ENCODE assay signal across 17 cellular contexts in the genomic region with DNA sequence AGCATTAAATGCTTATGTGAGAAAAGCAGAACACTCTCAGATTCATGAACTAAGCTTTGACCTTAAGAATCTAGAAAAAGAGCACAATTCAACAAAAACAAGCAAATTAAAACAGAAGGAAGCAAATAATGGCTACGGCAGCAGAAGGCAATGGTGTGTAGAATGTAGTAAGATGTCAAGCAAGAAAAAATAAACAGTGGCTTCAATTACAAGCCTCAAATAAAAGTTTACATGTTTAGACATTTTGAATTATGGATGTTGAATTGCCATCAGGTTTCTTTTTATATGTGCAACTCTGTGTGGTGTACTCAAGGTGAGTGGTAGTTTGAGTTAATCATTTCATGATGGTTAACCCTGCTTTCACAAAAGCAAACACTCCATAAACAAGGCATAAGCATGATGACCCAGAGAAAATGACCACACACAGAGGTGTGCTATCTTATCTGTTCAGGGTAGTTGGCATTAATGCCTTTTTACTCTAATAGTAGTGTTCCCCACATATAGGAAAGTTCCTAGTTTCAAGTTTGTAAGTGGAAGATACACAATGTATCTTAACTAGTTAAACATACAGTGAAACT.
"Had no signal": no experiment of that assay in that cellular context is flagged by ENCODE, and none has a peak within 500 bp of the region (broad histone marks: within the 10 kb centered on the region; RNA-seq: fewer than 3 reads in every experiment).

No MANE protein-coding gene starts in this region.

- H3K27me3 ChIP-seq: breast epithelium, sigmoid colon, spleen, testis, upper lobe of left lung had no signal

- H3K4me3 ChIP-seq: breast epithelium, psoas muscle, sigmoid colon, spleen, testis, upper lobe of left lung had no signal

- ATAC-seq: activated CD4-positive, CD25-positive, alpha-beta regulatory T cell treated with anti-CD3 and anti-CD28 coated beads, Interleukin-2, amount 50 U/mL, for 24 hours; activated naive CD8-positive, alpha-beta T cell treated with anti-CD3 and anti-CD28 coated beads, Interleukin-2, amount 50 U/mL, for 24 hours; left cardiac atrium; psoas muscle; stimulated activated naive CD8-positive, alpha-beta T cell treated with anti-CD3 and anti-CD28 coated beads, Interleukin-15, amount 100 ng/mL, for 72 hours had no signal

- DNase-seq: activated naive CD4-positive, alpha-beta T cell treated with anti-CD3 and anti-CD28 coated beads for 36 hours; activated naive CD8-positive, alpha-beta T cell treated with anti-CD3 and anti-CD28 coated beads, Interleukin-2, amount 50 U/mL, for 24 hours; aorta; cerebellar nuclear complex; effector CD8-positive, alpha-beta T cell; foreskin fibroblast; left cardiac atrium; mammary epithelial cell; psoas muscle; sigmoid colon; spleen; stimulated activated naive CD8-positive, alpha-beta T cell treated with anti-CD3 and anti-CD28 coated beads, Interleukin-15, amount 100 ng/mL, for 72 hours; T-helper 9 cell; testis; upper lobe of left lung had no signal

- H3K36me3 ChIP-seq: breast epithelium, sigmoid colon, spleen, upper lobe of left lung had no signal

- H3K9me3 ChIP-seq: psoas muscle, testis had no signal

- H3K27ac ChIP-seq: breast epithelium, psoas muscle, sigmoid colon, spleen, testis, upper lobe of left lung had no signal

- H3K4me1 ChIP-seq: breast epithelium, psoas muscle, sigmoid colon, spleen, testis, upper lobe of left lung had no signal
